Comparison of ENCODE assay signal across 17 cellular contexts in genomic region chr2:69943000-69943840, GRCh38. TPM values are rescaled to one million over a fixed set of nuclear protein-coding genes. Genes with fewer than 3 reads are reported as not detected.
DNase-seq lines count a peak whose midpoint lies in the region; ATAC-seq and TF ChIP-seq lines count a peak whose summit lies in the region.
"Had no signal": no experiment of that assay in that cellular context is flagged by ENCODE, and none has a peak within 500 bp of the region (broad histone marks: within the 10 kb centered on the region; RNA-seq: fewer than 3 reads in every experiment).

No MANE protein-coding gene starts in this region.

- peaks cover 13% of the 10 kb centered on the region for H3K36me3 Mint-ChIP-seq in activated naive CD4-positive, alpha-beta T cell treated with anti-CD3 and anti-CD28 coated beads, Interleukin-2, amount 50 U/mL, for 24 hours
- peaks cover 2% of the 10 kb centered on the region; the same call in 1 of the 2 replicates for H3K36me3 Mint-ChIP-seq in WTC11
- peaks cover 56% of the 10 kb centered on the region for H3K36me3 Mint-ChIP-seq in stimulated activated effector memory CD8-positive, alpha-beta T cell treated with anti-CD3 and anti-CD28 coated beads, Interleukin-12 subunit alpha, Interleukin-12 subunit beta, amount 100 ng/mL, for 72 hours

- ATAC-seq in WTC11, result peak; percentile 48; the same call in 1 of the 2 replicates
- ATAC-seq in stimulated activated effector memory CD8-positive, alpha-beta T cell treated with anti-CD3 and anti-CD28 coated beads, Interleukin-12 subunit alpha, Interleukin-12 subunit beta, amount 100 ng/mL, for 72 hours, result peak; percentile 61
- ATAC-seq in HG02840 (IDR thresholded peaks at IDR 0.05; ENCODE audit: low FRiP score, unreplicated experiment), result no peak

- CTCF ChIA-PET in WTC11 (lab: Charles Lee), result no interaction called here

- H3K27me3 ChIP-seq in Peyer's patch, result no peaks in the 10 kb centered on the region

- DNase-seq in activated naive CD4-positive, alpha-beta T cell treated with anti-CD3 and anti-CD28 coated beads, Interleukin-2, amount 50 U/mL, for 16 hours, result no peak
- DNase-seq in WTC11 (ENCODE audit: low spot score), result no peak
- peak; percentile 34 for DNase-seq in epithelial cell of prostate (ENCODE audit: low read depth, low spot score)
- no peak for DNase-seq in stimulated activated effector memory CD8-positive, alpha-beta T cell treated with anti-CD3 and anti-CD28 coated beads, Interleukin-12 subunit alpha, Interleukin-12 subunit beta, amount 100 ng/mL, for 72 hours (ENCODE audit: low spot score in 2 of 2)
- no peak for DNase-seq in NCI-H774 (lab: John Stamatoyannopoulos, UW)
- no peak for DNase-seq in Peyer's patch
- DNase-seq: activated CD4-positive, alpha-beta T cell treated with anti-CD3 and anti-CD28 coated beads, Interleukin-2, amount 50 U/mL, for 1 hour; activated naive CD8-positive, alpha-beta T cell treated with anti-CD3 and anti-CD28 coated beads, Interleukin-2, amount 10 ng/mL, durations not matched to agents 7 days and 5 days; activated T-cell treated with anti-CD3 and anti-CD28 coated beads, Interleukin-2, amount 50 U/mL, for 48 hours; dermis blood vessel endothelial cell; erythroblast; SK-N-SH; stimulated activated CD4-positive, alpha-beta T cell treated with anti-CD3 and anti-CD28 coated beads, Interleukin-4, amount 100 ng/mL, for 1 hour had no signal

- H3K36me3 ChIP-seq in Peyer's patch, result peaks cover 0 to 53% (median 0%) of the 10 kb centered on the region in 3 donors
- H3K36me3 ChIP-seq: HAP-1 had no signal

- H3K27ac Mint-ChIP-seq in activated naive CD4-positive, alpha-beta T cell treated with anti-CD3 and anti-CD28 coated beads, Interleukin-2, amount 50 U/mL, for 24 hours, result peak overlapping the region; percentile 25
- peak overlapping the region; percentile 27; the same call in 1 of the 2 replicates for H3K27ac Mint-ChIP-seq in WTC11
- peak overlapping the region; percentile 62 for H3K27ac Mint-ChIP-seq in stimulated activated effector memory CD8-positive, alpha-beta T cell treated with anti-CD3 and anti-CD28 coated beads, Interleukin-12 subunit alpha, Interleukin-12 subunit beta, amount 100 ng/mL, for 72 hours
- H3K27ac Mint-ChIP-seq: activated naive CD8-positive, alpha-beta T cell treated with anti-CD3 and anti-CD28 coated beads, Interleukin-2, amount 10 ng/mL, durations not matched to agents 7 days and 5 days had no signal

- H3K27me3 Mint-ChIP-seq in activated naive CD4-positive, alpha-beta T cell treated with anti-CD3 and anti-CD28 coated beads, Interleukin-2, amount 50 U/mL, for 24 hours, result no peaks in the 10 kb centered on the region
- H3K27me3 Mint-ChIP-seq in WTC11 (ENCODE audit: low read depth), result no peaks in the 10 kb centered on the region
- H3K27me3 Mint-ChIP-seq: activated naive CD8-positive, alpha-beta T cell treated with anti-CD3 and anti-CD28 coated beads, Interleukin-2, amount 10 ng/mL, durations not matched to agents 7 days and 5 days had no signal

- H3K4me1 Mint-ChIP-seq in activated naive CD4-positive, alpha-beta T cell treated with anti-CD3 and anti-CD28 coated beads, Interleukin-2, amount 50 U/mL, for 24 hours, result peaks cover 34% of the 10 kb centered on the region
- H3K4me1 Mint-ChIP-seq in WTC11, result peaks cover 12% of the 10 kb centered on the region
- peaks cover 49% of the 10 kb centered on the region for H3K4me1 Mint-ChIP-seq in stimulated activated effector memory CD8-positive, alpha-beta T cell treated with anti-CD3 and anti-CD28 coated beads, Interleukin-12 subunit alpha, Interleukin-12 subunit beta, amount 100 ng/mL, for 72 hours

- H3K9me3 ChIP-seq in Peyer's patch, result no peaks in the 10 kb centered on the region
- H3K9me3 ChIP-seq: HAP-1, SK-N-SH had no signal

- TF ChIP-seq POLR2A in Peyer's patch (IDR thresholded peaks at IDR 0.05), result no peak

- no peak overlapping the region for H3K4me3 ChIP-seq in Peyer's patch
- H3K4me3 ChIP-seq: HAP-1, lung had no signal

- H3K4me1 ChIP-seq in Peyer's patch, result no peaks in the 10 kb centered on the region
- H3K4me1 ChIP-seq: HAP-1 had no signal

- TF ChIP-seq CTCF in WTC11 (IDR thresholded peaks at IDR 0.05), result no peak
- TF ChIP-seq CTCF in Peyer's patch (IDR thresholded peaks at IDR 0.05), result no peak

- peak overlapping the region; percentile 98 for H3K27ac ChIP-seq in epithelial cell of prostate
- no peak overlapping the region for H3K27ac ChIP-seq in Peyer's patch

- POLR2A ChIA-PET in WTC11 (lab: Charles Lee), result interaction anchor here (1.3 kb wide), 1 partner anchor 29 kb away, joined by 3 read pairs; the partner anchor contains the start of gene MXD1

- no peak overlapping the region for H3K4me3 Mint-ChIP-seq in activated naive CD4-positive, alpha-beta T cell treated with anti-CD3 and anti-CD28 coated beads, Interleukin-2, amount 50 U/mL, for 24 hours
- no peak overlapping the region for H3K4me3 Mint-ChIP-seq in WTC11
- H3K4me3 Mint-ChIP-seq in stimulated activated effector memory CD8-positive, alpha-beta T cell treated with anti-CD3 and anti-CD28 coated beads, Interleukin-12 subunit alpha, Interleukin-12 subunit beta, amount 100 ng/mL, for 72 hours, result no peak overlapping the region
- H3K4me3 Mint-ChIP-seq: activated naive CD8-positive, alpha-beta T cell treated with anti-CD3 and anti-CD28 coated beads, Interleukin-2, amount 10 ng/mL, durations not matched to agents 7 days and 5 days had no signal

- H3K9me3 Mint-ChIP-seq in activated naive CD4-positive, alpha-beta T cell treated with anti-CD3 and anti-CD28 coated beads, Interleukin-2, amount 50 U/mL, for 24 hours, result no peaks in the 10 kb centered on the region
- H3K9me3 Mint-ChIP-seq in WTC11, result no peaks in the 10 kb centered on the region
- no peaks in the 10 kb centered on the region for H3K9me3 Mint-ChIP-seq in stimulated activated effector memory CD8-positive, alpha-beta T cell treated with anti-CD3 and anti-CD28 coated beads, Interleukin-12 subunit alpha, Interleukin-12 subunit beta, amount 100 ng/mL, for 72 hours
- H3K9me3 Mint-ChIP-seq: activated naive CD8-positive, alpha-beta T cell treated with anti-CD3 and anti-CD28 coated beads, Interleukin-2, amount 10 ng/mL, durations not matched to agents 7 days and 5 days had no signal

TF ChIP-seq in WTC11, 78 proteins besides CTCF, POLR2A, EP300 and RAD21 (continues in another document):
- TF ChIP-seq CDX4 (CRISPR knock-in tag; IDR thresholded peaks at IDR 0.05; ENCODE audit: borderline replicate concordance) (no peak), STAT6 (CRISPR knock-in tag; conservative IDR thresholded peaks at IDR 0.05; ENCODE audit: low read depth) (no peak), RELA (CRISPR knock-in tag; IDR thresholded peaks at IDR 0.05; ENCODE audit: borderline replicate concordance) (no peak), GABPB1 (CRISPR knock-in tag; IDR thresholded peaks at IDR 0.05) (no peak), SP1 (CRISPR knock-in tag; conservative IDR thresholded peaks at IDR 0.05) (no peak), ERG (CRISPR knock-in tag; IDR thresholded peaks at IDR 0.05) (no peak), JUN (CRISPR knock-in tag; IDR thresholded peaks at IDR 0.05) (no peak)

RNA-seq across cellular contexts. Expression of gene ASPRV1, which starts 18.2 kb away (rescaled TPM):
- total RNA-seq in WTC11 (2021), result 0.73 to 1.3 TPM (median 1.1 TPM) in 3 replicates
- total RNA-seq in Peyer's patch, result 1 to 10 TPM; 1.6 to 4.1 (median 2.9) TPM

RNA-seq across cellular contexts. Expression of gene MXD1, which starts 28.3 kb away (rescaled TPM):
- 1.5 to 2.3 TPM (median 1.6 TPM) in 3 replicates for total RNA-seq in WTC11 (2021)
- total RNA-seq in Peyer's patch, result 10 to 100 TPM; 18.2 to 83.7 (median 74.4) TPM

RNA-seq across cellular contexts. Expression of gene SNRNP27, which starts 49.5 kb away (rescaled TPM):
- 38.4 to 45.9 TPM (median 39.9 TPM) in 3 replicates for total RNA-seq in WTC11 (2021)
- total RNA-seq in Peyer's patch, result 10 to 100 TPM; 35.4 to 99.0 (median 53.7) TPM
